29 cellular contexts compared by ENCODE assay signal in genomic region chr22:47695176-47695575, GRCh38.
DNase-seq lines count a peak whose midpoint lies in the region; ATAC-seq and TF ChIP-seq lines count a peak whose summit lies in the region.
"Had no signal": no experiment of that assay in that cellular context is flagged by ENCODE, and none has a peak within 500 bp of the region (broad histone marks: within the 10 kb centered on the region; RNA-seq: fewer than 3 reads in every experiment).

No MANE protein-coding gene starts in this region.

- CTCF ChIA-PET in CD4-positive, alpha-beta T cell (lab: Charles Lee), result no interaction called here

- peaks cover 3% of the 10 kb centered on the region for H3K27me3 Mint-ChIP-seq in type B pancreatic cell
- H3K27me3 Mint-ChIP-seq in CD4-positive, alpha-beta T cell, result no peaks in the 10 kb centered on the region

- peak overlapping the region; percentile 55; the same call in 1 of the 2 replicates for H3K4me2 ChIP-seq in MM.1S (ENCODE audit: low read depth, low read length)

- POLR2A ChIA-PET in CD4-positive, alpha-beta T cell (lab: Charles Lee), result no interaction called here

- no peaks in the 10 kb centered on the region for H3K36me3 ChIP-seq in MM.1S (replicated peaks; ENCODE audit: insufficient read depth, low read length)
- H3K36me3 ChIP-seq: breast epithelium, left ventricle myocardium inferior, WERI-Rb-1 had no signal

- H3K4me1 ChIP-seq in MM.1S (ENCODE audit: low read length), result peaks cover 26% of the 10 kb centered on the region
- H3K4me1 ChIP-seq: breast epithelium, left ventricle myocardium inferior had no signal

- H3K36me3 Mint-ChIP-seq in type B pancreatic cell, result no peaks in the 10 kb centered on the region
- no peaks in the 10 kb centered on the region for H3K36me3 Mint-ChIP-seq in CD4-positive, alpha-beta T cell (ENCODE audit: low read depth)
- H3K36me3 Mint-ChIP-seq: activated naive CD4-positive, alpha-beta T cell treated with anti-CD3 and anti-CD28 coated beads, Interleukin-2, amount 50 U/mL, for 24 hours; mesothelial cell of epicardium; naive thymus-derived CD4-positive, alpha-beta T cell had no signal

- no peak overlapping the region for H3K27ac Mint-ChIP-seq in type B pancreatic cell
- no peak overlapping the region for H3K27ac Mint-ChIP-seq in CD4-positive, alpha-beta T cell
- H3K27ac Mint-ChIP-seq: activated naive CD4-positive, alpha-beta T cell treated with anti-CD3 and anti-CD28 coated beads, Interleukin-2, amount 50 U/mL, for 24 hours; mesothelial cell of epicardium; naive thymus-derived CD4-positive, alpha-beta T cell had no signal

- no peaks in the 10 kb centered on the region for H3K9me2 ChIP-seq in MM.1S (replicated peaks; ENCODE audit: insufficient read depth, low read length)

- H3K9ac ChIP-seq in MM.1S (ENCODE audit: low read length), result peak overlapping the region; percentile 61; the same call in 1 of the 2 replicates

- TF ChIP-seq CTCF in MM.1S (IDR thresholded peaks at IDR 0.05; ENCODE audit: low read length), result no peak
- TF ChIP-seq CTCF in type B pancreatic cell (conservative IDR thresholded peaks at IDR 0.05), result no peak
- no peak for TF ChIP-seq CTCF in CD4-positive, alpha-beta T cell (IDR thresholded peaks at IDR 0.05)

- peak overlapping the region; percentile 99 for H3K27ac ChIP-seq in MM.1S (ENCODE audit: low read length)
- no peak overlapping the region for H3K27ac ChIP-seq in CD4-positive, alpha-beta T cell (ENCODE audit: low read depth, low read length)
- H3K27ac ChIP-seq: breast epithelium, left ventricle myocardium inferior, skin epidermis, WERI-Rb-1 had no signal

- no peaks in the 10 kb centered on the region for H3K4me1 Mint-ChIP-seq in type B pancreatic cell (ENCODE audit: unreplicated experiment)
- no peaks in the 10 kb centered on the region for H3K4me1 Mint-ChIP-seq in CD4-positive, alpha-beta T cell (ENCODE audit: low read depth)
- H3K4me1 Mint-ChIP-seq: activated naive CD4-positive, alpha-beta T cell treated with anti-CD3 and anti-CD28 coated beads, Interleukin-2, amount 50 U/mL, for 24 hours; mesothelial cell of epicardium had no signal

- intact Hi-C loops in CD4-positive, alpha-beta T cell (cut with DNase I, micrococcal nuclease), result no loop called here

- ATAC-seq in CD4-positive, alpha-beta T cell (ENCODE audit: poor library complexity), result no peak
- ATAC-seq: activated T-cell treated with anti-CD3 and anti-CD28 coated beads, Interleukin-2, amount 50 U/mL, for 4 hours; naive thymus-derived CD4-positive, alpha-beta T cell; Panc1 had no signal

- H4K20me1 ChIP-seq in MM.1S (ENCODE audit: insufficient read depth, low read length), result no peaks in the 10 kb centered on the region

- H3K4me3 ChIP-seq in MM.1S (ENCODE audit: low read length), result no peak overlapping the region
- H3K4me3 ChIP-seq: breast epithelium, left ventricle myocardium inferior, skin epidermis had no signal

- H3F3A ChIP-seq in MM.1S (ENCODE audit: insufficient read depth, low read length), result peaks cover 11% of the 10 kb centered on the region; the same call in 1 of the 2 replicates

- no peak overlapping the region for H3K4me3 Mint-ChIP-seq in type B pancreatic cell
- H3K4me3 Mint-ChIP-seq in CD4-positive, alpha-beta T cell, result no peak overlapping the region
- H3K4me3 Mint-ChIP-seq: activated naive CD4-positive, alpha-beta T cell treated with anti-CD3 and anti-CD28 coated beads, Interleukin-2, amount 50 U/mL, for 24 hours; activated T-cell treated with anti-CD3 and anti-CD28 coated beads, Interleukin-2, amount 50 U/mL, for 4 hours; mesothelial cell of epicardium; naive thymus-derived CD4-positive, alpha-beta T cell had no signal

- H3K9me3 Mint-ChIP-seq in type B pancreatic cell, result no peaks in the 10 kb centered on the region
- H3K9me3 Mint-ChIP-seq in CD4-positive, alpha-beta T cell, result no peaks in the 10 kb centered on the region
- H3K9me3 Mint-ChIP-seq: activated naive CD4-positive, alpha-beta T cell treated with anti-CD3 and anti-CD28 coated beads, Interleukin-2, amount 50 U/mL, for 24 hours; activated T-cell treated with anti-CD3 and anti-CD28 coated beads, Interleukin-2, amount 50 U/mL, for 4 hours; naive thymus-derived CD4-positive, alpha-beta T cell had no signal

- H2AFZ ChIP-seq in MM.1S (ENCODE audit: low read length), result no peak overlapping the region

- no peaks in the 10 kb centered on the region for H3K27me3 ChIP-seq in MM.1S (replicated peaks; ENCODE audit: insufficient read depth, low read length)
- H3K27me3 ChIP-seq in CD4-positive, alpha-beta T cell (ENCODE audit: control insufficient read depth, insufficient read depth, low read length), result no peaks in the 10 kb centered on the region

- no peaks in the 10 kb centered on the region for H3K9me3 ChIP-seq in MM.1S (replicated peaks; ENCODE audit: insufficient read depth, low read length)
- H3K9me3 ChIP-seq in CD4-positive, alpha-beta T cell (ENCODE audit: control insufficient read depth, low read length), result no peaks in the 10 kb centered on the region
- H3K9me3 ChIP-seq: breast epithelium, Caco-2, left ventricle myocardium inferior had no signal

- H3K79me2 ChIP-seq in MM.1S (ENCODE audit: low read length), result no peaks in the 10 kb centered on the region

- peak; percentile 4 for DNase-seq in stimulated activated CD4-positive, alpha-beta T cell treated with anti-CD3 and anti-CD28 coated beads, Interleukin-15, amount 100 ng/mL, for 24 hours
- DNase-seq in stimulated activated CD4-positive, alpha-beta T cell treated with anti-CD3 and anti-CD28 coated beads, Interleukin-2, amount 100 ng/mL, for 24 hours, result no peak
- peak; percentile 100 for DNase-seq in MM.1S
- DNase-seq in islet precursor cell, result peak; percentile 22
- no peak for DNase-seq in type B pancreatic cell (ENCODE audit: extremely low spot score, unreplicated experiment)
- DNase-seq in CD4-positive, alpha-beta T cell, result no peak
- DNase-seq in GOT3 (lab: John Stamatoyannopoulos, UW), result no peak
- DNase-seq: activated T-cell treated with anti-CD3 and anti-CD28 coated beads, Interleukin-2, amount 50 U/mL, for 4 hours; C1 segment of cervical spinal cord; Caco-2; DMS79 treated with DMSO at 0.1 percent for 48 hours; GF-D8; H7; left ventricle myocardium inferior; naive thymus-derived CD4-positive, alpha-beta T cell; NCI-H1048; NCI-H1694; NCI-H2171; NCI-H524; SHP77; stimulated activated CD8-positive, alpha-beta memory T cell treated with anti-CD3 and anti-CD28 coated beads, Interleukin-4, amount 100 ng/mL, for 48 hours; T-helper 9 cell; trophoblast cell; WERI-Rb-1 had no signal

Comparison
In these comparisons a context has a peak if more than half of its experiments do, and no peak if none do; other contexts are left out.
1. DNase-seq: peak in stimulated activated CD4-positive, alpha-beta T cell treated with anti-CD3 and anti-CD28 coated beads, Interleukin-15, amount 100 ng/mL, for 24 hours (single experiment), MM.1S (single experiment) and islet precursor cell (single experiment); none in stimulated activated CD4-positive, alpha-beta T cell treated with anti-CD3 and anti-CD28 coated beads, Interleukin-2, amount 100 ng/mL, for 24 hours (0 of 2), type B pancreatic cell (single experiment), CD4-positive, alpha-beta T cell (0 of 10) and GOT3 (single experiment).